1 cellular context compared by ENCODE assay signal in genomic region chr1:97200627-97201026, GRCh38.
TF ChIP-seq lines count a peak whose summit lies in the region.

No MANE protein-coding gene starts in this region.

TF ChIP-seq in HepG2, 621 proteins besides CTCF, POLR2A, EP300 and RAD21:
- TF ChIP-seq USF2 (IDR thresholded peaks at IDR 0.05; ENCODE audit: low read depth, low read length) (no peak), USF2 (CRISPR knock-in tag; IDR thresholded peaks at IDR 0.05; ENCODE audit: borderline replicate concordance) (no peak), MBNL3 (CRISPR knock-in tag; conservative IDR thresholded peaks at IDR 0.05) (no peak), PHF8 (CRISPR knock-in tag; IDR thresholded peaks at IDR 0.05) (no peak), BRF2 (CRISPR knock-in tag; IDR thresholded peaks at IDR 0.05) (no peak), GABPA (IDR thresholded peaks at IDR 0.05; ENCODE audit: low read depth, low read length) (no peak), GABPA (CRISPR knock-in tag; IDR thresholded peaks at IDR 0.05; ENCODE audit: low read depth) (no peak), HMGXB3 (CRISPR knock-in tag; IDR thresholded peaks at IDR 0.05; ENCODE audit: borderline replicate concordance) (no peak), CREB1 (IDR thresholded peaks at IDR 0.05) (no peak), CREB1 (CRISPR knock-in tag; IDR thresholded peaks at IDR 0.05) (no peak), ZFX (CRISPR knock-in tag; IDR thresholded peaks at IDR 0.05; ENCODE audit: low read depth) (no peak), SRSF9 (IDR thresholded peaks at IDR 0.05; ENCODE audit: borderline replicate concordance, insufficient read depth, low read depth, low read length, poor library complexity, severe bottlenecking) (no peak), ZZZ3 (CRISPR knock-in tag; IDR thresholded peaks at IDR 0.05; ENCODE audit: borderline replicate concordance) (no peak), ISL2 (CRISPR knock-in tag; IDR thresholded peaks at IDR 0.05) (no peak), RBFOX2 (IDR thresholded peaks at IDR 0.05; ENCODE audit: low read depth, low read length) (no peak), FIP1L1 (IDR thresholded peaks at IDR 0.05; ENCODE audit: borderline replicate concordance, insufficient read depth, low read depth, low read length) (no peak), ATF6 (CRISPR knock-in tag; conservative IDR thresholded peaks at IDR 0.05) (no peak), NCOR1 (IDR thresholded peaks at IDR 0.05; ENCODE audit: borderline replicate concordance, low read length) (no peak), ZNF839 (CRISPR knock-in tag; IDR thresholded peaks at IDR 0.05; ENCODE audit: borderline replicate concordance) (no peak), STAG1 (CRISPR knock-in tag; IDR thresholded peaks at IDR 0.05) (no peak), FOXJ3 (CRISPR knock-in tag; IDR thresholded peaks at IDR 0.05; ENCODE audit: borderline replicate concordance) (no peak), ZKSCAN8 (CRISPR knock-in tag; IDR thresholded peaks at IDR 0.05; ENCODE audit: borderline replicate concordance) (no peak)
